ENCODE assay signal across 8 cellular contexts in the genomic region with DNA sequence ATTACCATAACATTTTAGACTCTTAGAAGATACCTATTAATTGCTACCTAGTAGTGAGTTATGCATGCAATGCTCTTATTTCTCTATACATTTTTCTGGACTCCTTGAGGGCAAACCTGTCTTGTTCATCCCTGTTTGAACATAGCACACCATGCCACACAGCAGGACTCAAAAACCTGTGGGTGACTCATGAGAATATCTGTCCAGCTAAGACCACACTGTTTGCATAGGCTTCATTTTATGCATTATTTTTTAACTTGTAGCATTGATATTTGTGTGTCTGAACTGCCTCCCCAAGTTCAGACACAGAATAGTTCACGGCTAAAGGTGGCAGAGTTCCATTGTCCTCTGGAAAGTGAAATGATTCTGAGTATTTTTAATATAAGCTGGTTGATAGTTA. TPM values are rescaled to one million over a fixed set of nuclear protein-coding genes. Genes with fewer than 3 reads are reported as not detected.
DNase-seq lines count a peak whose midpoint lies in the region; ATAC-seq and TF ChIP-seq lines count a peak whose summit lies in the region.

No MANE protein-coding gene starts in this region.

- POLR2A ChIA-PET in Panc1 (lab: Charles Lee): no interaction called here

- DNase-seq in Panc1 (ENCODE audit: low read depth, low spot score): no peak
- DNase-seq in fibroblast of the aortic adventitia (ENCODE audit: low read depth): no peak
- DNase-seq in AG08396 (ENCODE audit: low spot score): no peak
- no peak for DNase-seq in stimulated activated CD4-positive, alpha-beta T cell treated with anti-CD3 and anti-CD28 coated beads, Interleukin-2, amount 100 ng/mL, for 48 hours
- DNase-seq in stimulated activated CD4-positive, alpha-beta T cell treated with anti-CD3 and anti-CD28 coated beads, Interleukin-2, amount 100 ng/mL, for 24 hours: no peak

- in situ Hi-C loops in Panc1 (cut with HindIII; ENCODE audit: low pct_unique_long_range_greater_than_20kb, low sequenced_read_pairs): no loop called here

- no TSS peak for BruUV-seq in Panc1 (replicated peaks; lab: Mats Ljungman, UMichigan)

- H3K9me3 ChIP-seq in Panc1 (ENCODE audit: control insufficient read depth, insufficient read depth, low read depth, low read length) (no peaks in the 10 kb centered on the region), skeletal muscle tissue (ENCODE audit: control insufficient read depth in 3 of 3, low read length in 3 of 3) (no peaks in the 10 kb centered on the region)

- no peak for TF ChIP-seq CTCF in Panc1 (IDR thresholded peaks at IDR 0.05)
- no peak for TF ChIP-seq CTCF in fibroblast of the aortic adventitia (IDR thresholded peaks at IDR 0.05; ENCODE audit: insufficient read depth, low read length)

- ATAC-seq in GM18861 (IDR thresholded peaks at IDR 0.05; ENCODE audit: unreplicated experiment) (peak; percentile 28), Panc1 (peak; percentile 28), HG03565 (IDR thresholded peaks at IDR 0.05; ENCODE audit: unreplicated experiment) (no peak)

- H3K27ac ChIP-seq in Panc1 (ENCODE audit: low read length) (peak overlapping the region; percentile 81), skeletal muscle tissue (ENCODE audit: low read depth, low read length) (peak overlapping the region; percentile 84)

- H3K4me1 ChIP-seq in Panc1 (ENCODE audit: control insufficient read depth, insufficient read depth, low read length) (peaks cover 64% of the 10 kb centered on the region), skeletal muscle tissue (ENCODE audit: control insufficient read depth in 3 of 3, insufficient read depth in 3 of 3, low read length in 3 of 3) (peaks cover 45 to 64% (median 60%) of the 10 kb centered on the region in 3 donors)

- peak overlapping the region; percentile 27 to 53 for H3K4me3 ChIP-seq in Panc1 (ENCODE audit: low read depth in 2 of 2, low read length in 2 of 2)
- peak overlapping the region; percentile 62 for H3K4me3 ChIP-seq in fibroblast of the aortic adventitia (ENCODE audit: low read depth, low read length)
- H3K4me3 ChIP-seq in skeletal muscle tissue (ENCODE audit: low read length in 3 of 3): peak overlapping the region; percentile 77 to 89 (median 78)

- H3K9ac ChIP-seq in skeletal muscle tissue (ENCODE audit: low read depth in 1 of 3, low read length in 3 of 3): peak overlapping the region; percentile 78 to 87 (median 85)

- CTCF ChIA-PET in Panc1 (lab: Charles Lee): no interaction called here

- intact Hi-C loops in Panc1 (cut with micrococcal nuclease; ENCODE audit: unreplicated experiment): loop anchor here (2.0 to 5.0 kb wide), 2 partner anchors 59 to 119 kb away; no protein-coding TSS in a partner anchor

- H3K27me3 ChIP-seq in Panc1 (ENCODE audit: control insufficient read depth, insufficient read depth, low read length): no peaks in the 10 kb centered on the region
- H3K27me3 ChIP-seq in skeletal muscle tissue (ENCODE audit: control insufficient read depth in 3 of 3, insufficient read depth in 3 of 3, low read length in 3 of 3): no peaks in the 10 kb centered on the region

- H3K36me3 ChIP-seq in Panc1 (ENCODE audit: control insufficient read depth, insufficient read depth, low read length) (no peaks in the 10 kb centered on the region; the same call in 1 of the 2 replicates), skeletal muscle tissue (ENCODE audit: control insufficient read depth in 3 of 3, insufficient read depth in 3 of 3, low read length in 3 of 3) (peaks cover 5 to 23% (median 13%) of the 10 kb centered on the region in 3 donors)

RNA-seq across cellular contexts. Expression of gene LMCD1, which starts 1.8 kb away (rescaled TPM):
- total RNA-seq in Panc1 (2021; ENCODE audit: unreplicated experiment): 24.8 TPM
- polyA plus RNA-seq in Panc1 (2012; ENCODE audit: insufficient read length): 37.8 TPM
- 22.4 and 30.3 TPM in 2 replicates for total RNA-seq in fibroblast of the aortic adventitia (ENCODE audit: low replicate concordance)
- 35.0 TPM for total RNA-seq in skeletal muscle tissue
